ENCODE assay signal across 29 cellular contexts in the genomic region with DNA sequence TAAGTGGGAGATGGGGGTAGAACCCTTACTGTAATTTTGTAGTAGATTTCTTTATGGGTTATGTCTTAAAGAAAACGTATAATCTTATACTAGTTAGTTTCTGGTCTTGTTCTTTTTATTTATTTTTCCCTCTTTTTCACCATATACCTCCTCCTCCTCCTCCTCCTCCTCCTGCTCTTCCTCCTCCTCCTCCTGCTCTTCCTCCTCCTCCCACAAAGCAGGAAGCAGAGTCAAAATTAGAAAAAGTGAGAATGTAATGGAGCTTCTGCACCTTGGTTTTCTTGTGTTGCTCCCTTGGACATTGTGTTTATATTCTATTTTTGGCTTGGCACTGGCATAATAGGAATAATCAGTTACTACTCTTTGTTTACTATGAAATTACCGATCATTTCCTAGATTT. TPM values are rescaled to one million over a fixed set of nuclear protein-coding genes. Genes with fewer than 3 reads are reported as not detected.
DNase-seq lines count a peak whose midpoint lies in the region; ATAC-seq and TF ChIP-seq lines count a peak whose summit lies in the region.
"Had no signal": no experiment of that assay in that cellular context is flagged by ENCODE, and none has a peak within 500 bp of the region (broad histone marks: within the 10 kb centered on the region; RNA-seq: fewer than 3 reads in every experiment).

No MANE protein-coding gene starts in this region.

- TF ChIP-seq CTCF in VCaP (conservative IDR thresholded peaks at IDR 0.05) (no peak), neural progenitor cell (IDR thresholded peaks at IDR 0.05) (no peak)

- H3K4me3 ChIP-seq in subcutaneous abdominal adipose tissue (ENCODE audit: low read depth in 1 of 5, low read length in 5 of 5) (peak overlapping the region in 2 of 5 donors; percentile 9 to 44), neural progenitor cell (no peak overlapping the region)
- H3K4me3 ChIP-seq: colonic mucosa, esophagus muscularis mucosa, skin epidermis, stomach, tibial artery had no signal

- H3K4me1 ChIP-seq in subcutaneous abdominal adipose tissue (ENCODE audit: control insufficient read depth in 5 of 5, insufficient read depth in 5 of 5, low read length in 5 of 5) = peaks cover 0 to 55% (median 39%) of the 10 kb centered on the region in 5 donors
- H3K4me1 ChIP-seq in neural progenitor cell = peaks cover 27% of the 10 kb centered on the region

- H3K9ac ChIP-seq in subcutaneous abdominal adipose tissue (ENCODE audit: low read length in 5 of 5) (peak overlapping the region in 2 of 5 donors; percentile 47 to 54), neural progenitor cell (no peak overlapping the region)

- H3K27ac Mint-ChIP-seq in activated naive CD4-positive, alpha-beta T cell treated with anti-CD3 and anti-CD28 coated beads, Interleukin-2, amount 50 U/mL, for 24 hours = no peak overlapping the region
- H3K27ac Mint-ChIP-seq in activated naive CD4-positive, alpha-beta T cell treated with anti-CD3 and anti-CD28 coated beads, Interleukin-2, amount 50 U/mL, for 72 hours = no peak overlapping the region
- no peak overlapping the region for H3K27ac Mint-ChIP-seq in neural progenitor cell
- H3K27ac Mint-ChIP-seq: activated CD4-positive, alpha-beta T cell treated with anti-CD3 and anti-CD28 coated beads, Interleukin-2, amount 10 ng/mL, durations not matched to agents 24 days and 14 days; B cell; endodermal cell; T-helper 2 cell treated with Interferon-gamma antibody and Interleukin-4, amounts not matched to agents 5 μg/mL and 100 μg/mL, for 36 hours had no signal

- H3K4me2 ChIP-seq in neural progenitor cell = no peak overlapping the region

- H3K27me3 Mint-ChIP-seq in activated naive CD4-positive, alpha-beta T cell treated with anti-CD3 and anti-CD28 coated beads, Interleukin-2, amount 50 U/mL, for 24 hours = no peaks in the 10 kb centered on the region
- H3K27me3 Mint-ChIP-seq in neural progenitor cell (ENCODE audit: insufficient read depth, low read depth) = peaks cover 2% of the 10 kb centered on the region
- H3K27me3 Mint-ChIP-seq: B cell had no signal

- H2AFZ ChIP-seq in neural progenitor cell (replicated peaks) = no peak overlapping the region

- peaks cover 24% of the 10 kb centered on the region for H3K4me1 Mint-ChIP-seq in activated naive CD4-positive, alpha-beta T cell treated with anti-CD3 and anti-CD28 coated beads, Interleukin-2, amount 50 U/mL, for 24 hours
- H3K4me1 Mint-ChIP-seq in neural progenitor cell = peaks cover 25% of the 10 kb centered on the region

- H3F3A ChIP-seq in neural progenitor cell (ENCODE audit: low read depth) = no peaks in the 10 kb centered on the region

- DNase-seq in activated naive CD4-positive, alpha-beta T cell treated with anti-CD3 and anti-CD28 coated beads, Interleukin-2, amount 50 U/mL, for 72 hours (ENCODE audit: low spot score in 2 of 2) = no peak
- peak; percentile 47 for DNase-seq in fibroblast of peridontal ligament (ENCODE audit: extremely low read depth)
- DNase-seq in neural progenitor cell (ENCODE audit: low spot score) = no peak
- DNase-seq: activated CD4-positive, alpha-beta T cell treated with anti-CD3 and anti-CD28 coated beads, Interleukin-2, amount 10 ng/mL, durations not matched to agents 24 days and 14 days; activated naive CD4-positive, alpha-beta T cell; activated T-cell treated with anti-CD3 and anti-CD28 coated beads, Interleukin-2, amount 50 U/mL, for 72 hours; colonic mucosa; endodermal cell; H7; islet precursor cell; KG1; left ventricle myocardium superior; NCI-H1417 treated with DMSO at 0.1 percent for 48 hours; NCI-H2081 treated with DMSO at 0.1 percent for 48 hours; NCI-H226; NCI-H748 treated with DMSO at 0.1 percent for 48 hours; nucleus accumbens; stimulated activated CD4-positive, alpha-beta T cell treated with anti-CD3 and anti-CD28 coated beads, Interleukin-1b, Interleukin-23, amount 100 ng/mL, for 48 hours; stomach; tibial artery had no signal

- peaks cover 0 to 12% (median 6%) of the 10 kb centered on the region in 5 donors for H3K36me3 ChIP-seq in subcutaneous abdominal adipose tissue (ENCODE audit: control insufficient read depth in 5 of 5, insufficient read depth in 5 of 5, low read length in 5 of 5)
- H3K36me3 ChIP-seq in neural progenitor cell = no peaks in the 10 kb centered on the region
- H3K36me3 ChIP-seq: colonic mucosa, esophagus muscularis mucosa, tibial artery had no signal

- H4K20me1 ChIP-seq in neural progenitor cell (ENCODE audit: low read depth) = peaks cover 59% of the 10 kb centered on the region

- peaks cover 79% of the 10 kb centered on the region for H3K79me2 ChIP-seq in neural progenitor cell (ENCODE audit: low read depth)

- no peaks in the 10 kb centered on the region for H3K36me3 Mint-ChIP-seq in activated naive CD4-positive, alpha-beta T cell treated with anti-CD3 and anti-CD28 coated beads, Interleukin-2, amount 50 U/mL, for 24 hours
- peaks cover 0 to 9% of the 10 kb centered on the region in 2 donors for H3K36me3 Mint-ChIP-seq in activated naive CD4-positive, alpha-beta T cell treated with anti-CD3 and anti-CD28 coated beads, Interleukin-2, amount 50 U/mL, for 72 hours
- H3K36me3 Mint-ChIP-seq in neural progenitor cell = peaks cover 11% of the 10 kb centered on the region

- H3K27me3 ChIP-seq in subcutaneous abdominal adipose tissue (ENCODE audit: control insufficient read depth in 5 of 5, insufficient read depth in 4 of 5, low read length in 5 of 5) = no peaks in the 10 kb centered on the region
- no peaks in the 10 kb centered on the region for H3K27me3 ChIP-seq in neural progenitor cell
- H3K27me3 ChIP-seq: colonic mucosa, esophagus muscularis mucosa, stomach, tibial artery had no signal

- ATAC-seq in activated naive CD4-positive, alpha-beta T cell treated with anti-CD3 and anti-CD28 coated beads, Interleukin-2, amount 50 U/mL, for 72 hours = no peak
- ATAC-seq in HG02885 (IDR thresholded peaks at IDR 0.05; ENCODE audit: poor library complexity, unreplicated experiment) (no peak), HG02642 (IDR thresholded peaks at IDR 0.05; ENCODE audit: poor library complexity, unreplicated experiment) (no peak)
- ATAC-seq: activated T-cell treated with anti-CD3 and anti-CD28 coated beads, Interleukin-2, amount 50 U/mL, for 72 hours; left ventricle myocardium superior had no signal

- H3K9me3 ChIP-seq in subcutaneous abdominal adipose tissue (ENCODE audit: control insufficient read depth in 5 of 5, low read length in 5 of 5) (no peaks in the 10 kb centered on the region), neural progenitor cell (ENCODE audit: low read depth) (no peaks in the 10 kb centered on the region)
- H3K9me3 ChIP-seq: colonic mucosa, esophagus muscularis mucosa, stomach, tibial artery had no signal

- H3K27ac ChIP-seq in VCaP = peak overlapping the region; percentile 19; the same call in 1 of the 2 replicates
- H3K27ac ChIP-seq in subcutaneous abdominal adipose tissue (ENCODE audit: low read depth, low read length) = peak overlapping the region; percentile 77
- H3K27ac ChIP-seq in neural progenitor cell = no peak overlapping the region
- H3K27ac ChIP-seq: colonic mucosa, esophagus muscularis mucosa, skin epidermis, tibial artery had no signal

- H3K4me3 Mint-ChIP-seq in activated naive CD4-positive, alpha-beta T cell treated with anti-CD3 and anti-CD28 coated beads, Interleukin-2, amount 50 U/mL, for 24 hours = peak overlapping the region; percentile 15
- H3K4me3 Mint-ChIP-seq in neural progenitor cell = no peak overlapping the region
- H3K4me3 Mint-ChIP-seq: activated CD4-positive, alpha-beta T cell treated with anti-CD3 and anti-CD28 coated beads, Interleukin-2, amount 10 ng/mL, durations not matched to agents 24 days and 14 days; activated T-cell treated with anti-CD3 and anti-CD28 coated beads, Interleukin-2, amount 50 U/mL, for 72 hours; B cell; endodermal cell; T-helper 2 cell treated with Interferon-gamma antibody and Interleukin-4, amounts not matched to agents 5 μg/mL and 100 μg/mL, for 36 hours had no signal

- no peaks in the 10 kb centered on the region for H3K9me3 Mint-ChIP-seq in activated naive CD4-positive, alpha-beta T cell treated with anti-CD3 and anti-CD28 coated beads, Interleukin-2, amount 50 U/mL, for 24 hours
- no peaks in the 10 kb centered on the region for H3K9me3 Mint-ChIP-seq in activated naive CD4-positive, alpha-beta T cell treated with anti-CD3 and anti-CD28 coated beads, Interleukin-2, amount 50 U/mL, for 72 hours
- peaks cover 4% of the 10 kb centered on the region for H3K9me3 Mint-ChIP-seq in neural progenitor cell
- H3K9me3 Mint-ChIP-seq: activated CD4-positive, alpha-beta T cell treated with anti-CD3 and anti-CD28 coated beads, Interleukin-2, amount 10 ng/mL, durations not matched to agents 24 days and 14 days; activated T-cell treated with anti-CD3 and anti-CD28 coated beads, Interleukin-2, amount 50 U/mL, for 72 hours; endodermal cell; T-helper 2 cell treated with Interferon-gamma antibody and Interleukin-4, amounts not matched to agents 5 μg/mL and 100 μg/mL, for 36 hours had no signal

RNA-seq across cellular contexts. Expression of gene MACIR, which starts 4.5 kb away (rescaled TPM):
- 1 to 10 TPM; 5.9 to 9.3 TPM for total RNA-seq in activated naive CD4-positive, alpha-beta T cell treated with anti-CD3 and anti-CD28 coated beads, Interleukin-2, amount 50 U/mL, for 72 hours
- total RNA-seq in neural progenitor cell (ENCODE audit: low replicate concordance) = 22.5 and 26.3 TPM in 2 replicates
